In genomic region chr13:44160549-44161278, GRCh38 we compare ENCODE assay signal across 18 cellular contexts.
DNase-seq lines count a peak whose midpoint lies in the region; ATAC-seq, FAIRE-seq and TF ChIP-seq lines count a peak whose summit lies in the region.
"Had no signal": no experiment of that assay in that cellular context is flagged by ENCODE, and none has a peak within 500 bp of the region (broad histone marks: within the 10 kb centered on the region; RNA-seq: fewer than 3 reads in every experiment).

No MANE protein-coding gene starts in this region.

- WGBS in smooth muscle cell (ENCODE audit: low lambda C conversion rate): 73% methylated on average over 10 of the region's 10 CpGs

- H3K36me3 ChIP-seq in MG63: no peaks in the 10 kb centered on the region
- H3K36me3 ChIP-seq in smooth muscle cell (ENCODE audit: low read depth): no peaks in the 10 kb centered on the region

- H3K4me3 ChIP-seq in MG63: no peak overlapping the region
- no peak overlapping the region for H3K4me3 ChIP-seq in smooth muscle cell
- H3K4me3 ChIP-seq: K562 had no signal

- H3K27ac ChIP-seq in smooth muscle cell (ENCODE audit: low read depth): peak overlapping the region; percentile 29

- H3K9me3 ChIP-seq in MG63: peaks cover 7% of the 10 kb centered on the region
- no peaks in the 10 kb centered on the region for H3K9me3 ChIP-seq in smooth muscle cell (replicated peaks; ENCODE audit: low read depth)

- ATAC-seq in HG03175 (IDR thresholded peaks at IDR 0.05; ENCODE audit: unreplicated experiment): no peak
- ATAC-seq: HCT116; K562; stimulated activated naive CD8-positive, alpha-beta T cell treated with anti-CD3 and anti-CD28 coated beads, Interleukin-15, amount 100 ng/mL, for 72 hours had no signal

- no peaks in the 10 kb centered on the region for H3K27me3 Mint-ChIP-seq in chondrocyte (ENCODE audit: low read depth)
- H3K27me3 Mint-ChIP-seq: activated naive CD4-positive, alpha-beta T cell treated with anti-CD3 and anti-CD28 coated beads, Interleukin-2, amount 50 U/mL, for 24 hours; central memory CD8-positive, alpha-beta T cell had no signal

- no peaks in the 10 kb centered on the region for H3F3A ChIP-seq in smooth muscle cell (ENCODE audit: low read depth)

- FAIRE-seq in islet of Langerhans (lab: Jason Lieb, UNC): peak; percentile 84
- FAIRE-seq: K562, RCC 7860 had no signal

- H3K27me3 ChIP-seq in MG63: no peaks in the 10 kb centered on the region
- H3K27me3 ChIP-seq in smooth muscle cell (ENCODE audit: low read depth): no peaks in the 10 kb centered on the region

- H3K27ac Mint-ChIP-seq in chondrocyte (ENCODE audit: unreplicated experiment): peak overlapping the region; percentile 60
- H3K27ac Mint-ChIP-seq: activated naive CD4-positive, alpha-beta T cell treated with anti-CD3 and anti-CD28 coated beads, Interleukin-2, amount 50 U/mL, for 24 hours; B cell; stimulated activated naive CD8-positive, alpha-beta T cell treated with anti-CD3 and anti-CD28 coated beads, Interleukin-15, amount 100 ng/mL, for 72 hours; T-helper 1 cell treated with Interleukin-12 subunit alpha and Interleukin-12 subunit beta and Interleukin-4 antibody, amounts not matched to agents 30 μg/mL and 1 μg/mL, for 36 hours had no signal

- H3K79me2 ChIP-seq in smooth muscle cell (ENCODE audit: low read depth): no peaks in the 10 kb centered on the region

- no peak overlapping the region for H3K4me3 Mint-ChIP-seq in chondrocyte (ENCODE audit: unreplicated experiment)
- H3K4me3 Mint-ChIP-seq: activated naive CD4-positive, alpha-beta T cell treated with anti-CD3 and anti-CD28 coated beads, Interleukin-2, amount 50 U/mL, for 24 hours; B cell; central memory CD8-positive, alpha-beta T cell; stimulated activated naive CD8-positive, alpha-beta T cell treated with anti-CD3 and anti-CD28 coated beads, Interleukin-15, amount 100 ng/mL, for 72 hours; T-helper 1 cell treated with Interleukin-12 subunit alpha and Interleukin-12 subunit beta and Interleukin-4 antibody, amounts not matched to agents 30 μg/mL and 1 μg/mL, for 36 hours had no signal

- H3K9me3 Mint-ChIP-seq in chondrocyte (ENCODE audit: low read depth): no peaks in the 10 kb centered on the region
- H3K9me3 Mint-ChIP-seq: activated naive CD4-positive, alpha-beta T cell treated with anti-CD3 and anti-CD28 coated beads, Interleukin-2, amount 50 U/mL, for 24 hours; central memory CD8-positive, alpha-beta T cell; stimulated activated naive CD8-positive, alpha-beta T cell treated with anti-CD3 and anti-CD28 coated beads, Interleukin-15, amount 100 ng/mL, for 72 hours; T-helper 1 cell treated with Interleukin-12 subunit alpha and Interleukin-12 subunit beta and Interleukin-4 antibody, amounts not matched to agents 30 μg/mL and 1 μg/mL, for 36 hours had no signal

- H3K36me3 Mint-ChIP-seq in chondrocyte (ENCODE audit: low read depth): no peaks in the 10 kb centered on the region
- H3K36me3 Mint-ChIP-seq: activated naive CD4-positive, alpha-beta T cell treated with anti-CD3 and anti-CD28 coated beads, Interleukin-2, amount 50 U/mL, for 24 hours had no signal

- peaks cover 44% of the 10 kb centered on the region for H3K4me1 Mint-ChIP-seq in chondrocyte (ENCODE audit: low read depth)
- H3K4me1 Mint-ChIP-seq: activated naive CD4-positive, alpha-beta T cell treated with anti-CD3 and anti-CD28 coated beads, Interleukin-2, amount 50 U/mL, for 24 hours; B cell; central memory CD8-positive, alpha-beta T cell; stimulated activated naive CD8-positive, alpha-beta T cell treated with anti-CD3 and anti-CD28 coated beads, Interleukin-15, amount 100 ng/mL, for 72 hours had no signal

- peak; percentile 48 for DNase-seq in MG63
- DNase-seq in chondrocyte (ENCODE audit: low spot score): no peak
- no peak for DNase-seq in smooth muscle cell (lab: John Stamatoyannopoulos, UW; ENCODE audit: unreplicated experiment)
- no peak for DNase-seq in NCI-H2227 treated with DMSO at 0.1 percent for 48 hours (lab: John Stamatoyannopoulos, UW)
- DNase-seq in inferior parietal cortex (ENCODE audit: extremely low spot score): no peak
- DNase-seq in kidney glomerular epithelial cell (lab: John Stamatoyannopoulos, UW): no peak
- DNase-seq: activated CD4-positive, alpha-beta T cell treated with anti-CD3 and anti-CD28 coated beads for 1 hour; NCI-H524 treated with DMSO at 0.1 percent for 48 hours; stimulated activated naive CD8-positive, alpha-beta T cell treated with anti-CD3 and anti-CD28 coated beads, Interleukin-15, amount 100 ng/mL, for 72 hours had no signal

- no peaks in the 10 kb centered on the region for H3K4me1 ChIP-seq in smooth muscle cell (ENCODE audit: low read depth)

- no peak overlapping the region for H2AFZ ChIP-seq in smooth muscle cell (ENCODE audit: low read depth)

- no peaks in the 10 kb centered on the region for H4K20me1 ChIP-seq in smooth muscle cell (ENCODE audit: low read depth)

- H3K9ac ChIP-seq in smooth muscle cell (ENCODE audit: low read depth): no peak overlapping the region

- H3K4me2 ChIP-seq in smooth muscle cell: no peak overlapping the region

- TF ChIP-seq CTCF in chondrocyte (IDR thresholded peaks at IDR 0.05): no peak
- no peak for TF ChIP-seq CTCF in smooth muscle cell (IDR thresholded peaks at IDR 0.05; ENCODE audit: borderline replicate concordance, insufficient read depth, poor library complexity, severe bottlenecking)
